25 cellular contexts compared by ENCODE assay signal in the genomic region with DNA sequence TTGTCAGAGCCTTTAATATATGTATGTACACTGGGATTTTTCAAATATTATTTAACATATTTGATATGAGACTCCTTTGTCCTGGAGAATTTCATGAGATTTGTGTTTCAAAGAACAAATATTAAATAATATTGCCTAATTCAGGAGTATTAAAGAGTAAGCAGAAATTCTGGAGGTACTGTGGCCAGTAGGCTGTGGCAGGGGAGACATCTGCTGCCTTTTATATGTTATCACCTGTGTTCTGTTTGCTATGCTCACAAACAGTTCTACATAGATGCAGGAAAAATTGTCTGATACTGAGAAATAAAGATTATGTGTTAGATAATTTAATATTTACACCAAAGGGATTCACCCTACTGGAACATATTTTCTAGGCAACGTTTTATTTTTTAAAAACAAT.
"Had no signal": no experiment of that assay in that cellular context is flagged by ENCODE, and none has a peak within 500 bp of the region (broad histone marks: within the 10 kb centered on the region; RNA-seq: fewer than 3 reads in every experiment).

No MANE protein-coding gene starts in this region.

- H3K27me3 ChIP-seq: pancreas, sigmoid colon, suprapubic skin, tibial artery, upper lobe of right lung had no signal

- DNase-seq: hypothalamus; immature natural killer cell; islet precursor cell; left ventricle myocardium superior; lower lobe of right lung; mammary epithelial cell; mesenchymal stem cell; naive thymus-derived CD8-positive, alpha-beta T cell; nucleus accumbens; pancreas; posterior cingulate gyrus; retina; right cardiac atrium; sigmoid colon; small intestine; spleen; stimulated activated CD4-positive, alpha-beta T cell treated with anti-CD3 and anti-CD28 coated beads, Interleukin-4, amount 100 ng/mL, for 24 hours; stimulated activated naive CD4-positive, alpha-beta T cell; tibial artery; trophoblast cell; upper lobe of right lung had no signal

- H3K4me3 ChIP-seq: lower lobe of right lung, pancreas, prostate gland, sigmoid colon, spleen, suprapubic skin, thoracic aorta, tibial artery, upper lobe of right lung had no signal

- H3K27ac ChIP-seq: lower lobe of right lung, pancreas, prostate gland, sigmoid colon, suprapubic skin, thoracic aorta, tibial artery, upper lobe of right lung had no signal

- ATAC-seq: left ventricle myocardium superior; lower lobe of right lung; naive thymus-derived CD8-positive, alpha-beta T cell; pancreas; right cardiac atrium; stimulated activated effector memory CD8-positive, alpha-beta T cell treated with anti-CD3 and anti-CD28 coated beads, Interleukin-12 subunit alpha, Interleukin-12 subunit beta, amount 100 ng/mL, for 72 hours; upper lobe of right lung had no signal
